In the genomic region with DNA sequence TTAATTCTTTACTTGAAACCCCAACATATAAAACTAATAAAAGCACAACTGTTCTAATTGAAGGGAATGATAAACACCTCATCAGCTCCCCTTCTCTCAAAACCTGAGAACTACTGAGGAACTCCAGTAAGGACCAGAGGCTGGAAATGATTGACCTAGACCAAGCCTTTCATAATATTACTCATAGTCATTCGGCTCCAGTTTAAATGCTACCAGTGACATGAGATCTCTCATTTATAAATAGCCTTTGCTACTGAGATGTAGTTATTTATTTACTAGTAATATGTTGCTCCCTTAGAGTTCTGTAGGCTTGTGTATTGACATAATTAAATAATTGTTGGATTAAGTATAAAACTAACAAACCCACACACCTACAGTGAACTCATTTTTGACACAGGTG, we compare ENCODE assay signal across 14 cellular contexts.
DNase-seq lines count a peak whose midpoint lies in the region; ATAC-seq lines count a peak whose summit lies in the region.
"Had no signal": no experiment of that assay in that cellular context is flagged by ENCODE, and none has a peak within 500 bp of the region (broad histone marks: within the 10 kb centered on the region; RNA-seq: fewer than 3 reads in every experiment).

No MANE protein-coding gene starts in this region.

- no peak overlapping the region for H4K5ac ChIP-seq in mesendoderm (ENCODE audit: low read length)

- no peak overlapping the region for H3K4ac ChIP-seq in mesendoderm (ENCODE audit: low read depth, low read length)

- no peak overlapping the region for H2BK120ac ChIP-seq in mesendoderm (ENCODE audit: low read depth, low read length)

- no peak overlapping the region for H3K27ac ChIP-seq in mesendoderm (ENCODE audit: low read depth, low read length)

- H3K23ac ChIP-seq in mesendoderm (ENCODE audit: low read length) = no peak overlapping the region

- no peaks in the 10 kb centered on the region for H3K4me1 ChIP-seq in mesendoderm (ENCODE audit: control insufficient read depth, low read depth, low read length)

- no peak overlapping the region for H2BK5ac ChIP-seq in mesendoderm (ENCODE audit: low read length)

- H3K56ac ChIP-seq in mesendoderm (ENCODE audit: low read length) = no peak overlapping the region

- H2BK15ac ChIP-seq in mesendoderm (replicated peaks; ENCODE audit: low read depth) = no peak overlapping the region

- H3K36me3 ChIP-seq in mesendoderm (ENCODE audit: control insufficient read depth, insufficient read depth, low read length) = no peaks in the 10 kb centered on the region

- no peaks in the 10 kb centered on the region for H3K79me2 ChIP-seq in mesendoderm (ENCODE audit: control insufficient read depth, insufficient read depth, low read length)

- peak; percentile 82 for ATAC-seq in GM19324 (IDR thresholded peaks at IDR 0.05; ENCODE audit: low FRiP score, unreplicated experiment)
- ATAC-seq in HG02571 (IDR thresholded peaks at IDR 0.05; ENCODE audit: unreplicated experiment) = peak; percentile 69
- ATAC-seq in HG03139 (IDR thresholded peaks at IDR 0.05; ENCODE audit: unreplicated experiment) = peak; percentile 99
- no peak for ATAC-seq in HG03025 (IDR thresholded peaks at IDR 0.05; ENCODE audit: low FRiP score, unreplicated experiment)
- ATAC-seq: activated T-helper 17 cell treated with anti-CD3 and anti-CD28 coated beads, Interleukin-2, amount 50 U/mL, for 72 hours had no signal

- H3K4me3 ChIP-seq in mesendoderm (ENCODE audit: low read length) = no peak overlapping the region

- no peaks in the 10 kb centered on the region for H3K27me3 ChIP-seq in mesendoderm (ENCODE audit: insufficient read depth, low read length, poor library complexity)

- H3K4me2 ChIP-seq in mesendoderm (ENCODE audit: low read length) = no peak overlapping the region

- H3K79me1 ChIP-seq in mesendoderm (ENCODE audit: low read length) = no peaks in the 10 kb centered on the region

- peak; percentile 84 for DNase-seq in kidney tubule cell (ENCODE audit: low spot score)
- DNase-seq in NCI-H526 treated with DMSO at 0.1 percent for 48 hours (lab: John Stamatoyannopoulos, UW) = no peak
- DNase-seq in NK-92 treated with Interleukin-12 subunit alpha and Interleukin-12 subunit beta, amount 100 ng/mL, for 24 hours (lab: John Stamatoyannopoulos, UW) = no peak
- no peak for DNase-seq in mesendoderm
- DNase-seq: activated CD4-positive, alpha-beta T cell treated with anti-CD3 and anti-CD28 coated beads, Interleukin-2, amount 50 U/mL, for 1 hour; CD4-positive, alpha-beta memory T cell; NCI-H1092; T-helper 2 cell; trophoblast cell had no signal

- no CpG with 5 or more reads among the region's 1 CpG for WGBS in mesendoderm (ENCODE audit: extremely low coverage, insufficient coverage, low lambda C conversion rate)

- H4K8ac ChIP-seq in mesendoderm (ENCODE audit: low read depth, low read length) = no peak overlapping the region

- no peak overlapping the region for H3K9ac ChIP-seq in mesendoderm (ENCODE audit: low read length)

- H2AK5ac ChIP-seq in mesendoderm (ENCODE audit: low read length) = no peak overlapping the region

- no peak overlapping the region for H3K18ac ChIP-seq in mesendoderm (ENCODE audit: low read length)
